8 cellular contexts compared by ENCODE assay signal in the genomic region with DNA sequence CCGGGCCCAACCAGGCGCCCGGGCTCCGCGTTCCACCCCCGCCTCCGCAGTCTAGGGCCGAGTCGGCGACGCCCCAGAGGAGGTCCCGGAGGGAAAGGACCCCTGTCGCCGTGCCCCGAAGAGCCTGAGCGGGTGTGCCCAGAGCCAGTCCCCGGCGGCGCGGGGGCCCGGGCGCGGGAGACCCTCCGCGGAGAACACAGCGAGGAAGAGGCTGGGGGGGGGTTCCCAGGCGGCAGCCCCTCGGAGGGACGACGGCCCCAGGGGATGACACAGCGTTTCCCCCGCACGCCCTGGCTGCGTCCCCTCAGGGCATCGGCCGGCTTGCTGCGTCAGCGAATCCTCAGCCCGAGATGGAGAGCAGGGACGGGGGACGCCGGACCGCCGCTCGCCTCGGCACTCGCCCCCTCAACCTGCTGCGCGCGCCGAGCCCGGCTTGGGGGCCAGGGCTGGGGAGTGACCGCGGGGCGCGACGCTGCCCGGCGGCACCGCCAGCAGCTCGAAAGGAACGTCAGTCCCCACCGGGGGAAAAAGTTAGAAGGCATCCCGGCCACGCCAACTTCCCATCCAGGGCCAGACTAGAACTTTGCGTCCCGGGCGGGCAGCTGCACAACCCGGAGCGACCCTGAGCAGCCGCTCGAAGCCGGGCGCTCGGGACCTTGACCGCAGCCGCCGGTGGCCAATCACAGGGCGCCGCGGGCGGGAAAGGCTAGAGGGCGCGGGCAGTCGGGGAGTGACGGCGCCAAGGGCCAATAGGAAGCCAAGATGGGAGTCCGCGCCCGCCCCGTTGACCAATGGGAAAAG. TPM values are rescaled to one million over a fixed set of nuclear protein-coding genes. Genes with fewer than 3 reads are reported as not detected.
A peak's percentile ranks its signal among the peaks of the same experiment; 100 is the strongest.
DNase-seq lines count a peak whose midpoint lies in the region; ATAC-seq, FAIRE-seq and TF ChIP-seq lines count a peak whose summit lies in the region.

No MANE protein-coding gene starts in this region.

- no peaks in the 10 kb centered on the region for H3K9me2 ChIP-seq in DOHH2 (replicated peaks; ENCODE audit: control insufficient read depth, low read length)
- no peaks in the 10 kb centered on the region for H3K9me2 ChIP-seq in GM23248 (ENCODE audit: insufficient read depth)

- CTCF ChIA-PET in naive thymus-derived CD4-positive, alpha-beta T cell (lab: Charles Lee): no interaction called here

- H4K20me1 ChIP-seq in DOHH2 (ENCODE audit: control insufficient read depth, insufficient read depth, low read depth, low read length) (no peaks in the 10 kb centered on the region), GM23248 (ENCODE audit: insufficient read depth) (no peaks in the 10 kb centered on the region), fibroblast of lung (ENCODE audit: control insufficient read depth, extremely low read depth, insufficient read depth, low read length) (no peaks in the 10 kb centered on the region)

- H3K4me1 ChIP-seq in DOHH2 (ENCODE audit: control insufficient read depth, low read length) (peaks cover 17% of the 10 kb centered on the region), GM23248 (ENCODE audit: insufficient read depth) (peaks cover 9% of the 10 kb centered on the region; the same call in 1 of the 2 replicates), fibroblast of lung (ENCODE audit: control insufficient read depth, extremely low read depth, insufficient read depth, low read length) (peaks cover 11% of the 10 kb centered on the region)
- peaks cover 5 to 7% of the 10 kb centered on the region in 2 donors for H3K4me1 ChIP-seq in naive thymus-derived CD4-positive, alpha-beta T cell (ENCODE audit: control insufficient read depth in 2 of 2, insufficient read depth in 2 of 2, low read length in 2 of 2)

- peak overlapping the region; percentile 99 for H3K4me2 ChIP-seq in DOHH2 (ENCODE audit: low read length)
- H3K4me2 ChIP-seq in GM23248 (ENCODE audit: unreplicated experiment): peak overlapping the region; percentile 81
- H3K4me2 ChIP-seq in fibroblast of lung (ENCODE audit: extremely low read depth, insufficient read depth, low read length): peak overlapping the region; percentile 98

- H3K4me3 ChIP-seq in DOHH2 (ENCODE audit: low read length): peak overlapping the region; percentile 100
- H3K4me3 ChIP-seq in GM23248: peak overlapping the region; percentile 78
- H3K4me3 ChIP-seq in fibroblast of lung (replicated peaks in 1 of 4; ENCODE audit: control extremely low read depth in 1 of 4, insufficient read depth in 1 of 4, low read depth in 3 of 4, low read length in 4 of 4): peak overlapping the region; percentile 66 to 95 (median 84)
- peak overlapping the region; percentile 98 for H3K4me3 ChIP-seq in naive thymus-derived CD4-positive, alpha-beta T cell (ENCODE audit: low read length)

- peak overlapping the region; percentile 87 for H3K4me3 Mint-ChIP-seq in activated T-helper 1 cell treated with anti-CD3 and anti-CD28 coated beads, Interleukin-12 subunit alpha, Interleukin-12 subunit beta, Interleukin-2, Interleukin-4 antibody, amounts not matched to agents 30 ng/mL and 10 ng/mL and 1 ng/mL, durations not matched to agents 14 hours and 24 hours and 36 hours
- H3K4me3 Mint-ChIP-seq in naive thymus-derived CD4-positive, alpha-beta T cell: peak overlapping the region; percentile 82 to 98 (median 93)
- peak overlapping the region; percentile 93 for H3K4me3 Mint-ChIP-seq in stimulated activated effector memory CD8-positive, alpha-beta T cell treated with anti-CD3 and anti-CD28 coated beads, Interleukin-12 subunit alpha, Interleukin-12 subunit beta, amount 100 ng/mL, for 72 hours

- peaks cover 27% of the 10 kb centered on the region for H3K79me2 ChIP-seq in DOHH2 (ENCODE audit: control insufficient read depth, low read length)
- H3K79me2 ChIP-seq in GM23248 (ENCODE audit: insufficient read depth): peaks cover 47% of the 10 kb centered on the region
- H3K79me2 ChIP-seq in fibroblast of lung (ENCODE audit: control insufficient read depth, insufficient read depth, low read length): peaks cover 25% of the 10 kb centered on the region

- POLR2A ChIA-PET in naive thymus-derived CD4-positive, alpha-beta T cell (lab: Charles Lee): interaction anchor here (0.9 to 1.2 kb wide), 4 partner anchors 41 to 162 kb away, joined by 4 to 5 read pairs (median 5); partner anchors contain the start of gene PRADC1

- H3K9me3 ChIP-seq in DOHH2 (ENCODE audit: control insufficient read depth, insufficient read depth, low read length) (no peaks in the 10 kb centered on the region), GM23248 (ENCODE audit: low read depth) (no peaks in the 10 kb centered on the region), KOPT-K1 (ENCODE audit: insufficient read depth, low read length, poor library complexity, severe bottlenecking) (no peaks in the 10 kb centered on the region), fibroblast of lung (ENCODE audit: control insufficient read depth, insufficient read depth, low read depth, low read length) (no peaks in the 10 kb centered on the region)
- H3K9me3 ChIP-seq in naive thymus-derived CD4-positive, alpha-beta T cell (ENCODE audit: control insufficient read depth in 2 of 3, low read length in 3 of 3): no peaks in the 10 kb centered on the region

- DNase-seq in GM23248: peak; percentile 98
- DNase-seq in RCC 7860 (ENCODE audit: low spot score): peak; percentile 91
- DNase-seq in activated T-helper 1 cell treated with anti-CD3 and anti-CD28 coated beads, Interleukin-12 subunit alpha, Interleukin-12 subunit beta, Interleukin-2, Interleukin-4 antibody, amounts not matched to agents 30 ng/mL and 10 ng/mL and 1 ng/mL, durations not matched to agents 14 hours and 24 hours and 36 hours (ENCODE audit: low spot score): peak; percentile 96
- peak; percentile 95 to 96 for DNase-seq in fibroblast of lung (ENCODE audit: low read depth in 2 of 2)
- DNase-seq in naive thymus-derived CD4-positive, alpha-beta T cell: peak; percentile 84 to 98 (median 88)
- DNase-seq in stimulated activated effector memory CD8-positive, alpha-beta T cell treated with anti-CD3 and anti-CD28 coated beads, Interleukin-12 subunit alpha, Interleukin-12 subunit beta, amount 100 ng/mL, for 72 hours (ENCODE audit: low spot score in 2 of 2): peak; percentile 99 to 100

- H3K36me3 ChIP-seq in DOHH2 (ENCODE audit: control insufficient read depth, low read length) (no peaks in the 10 kb centered on the region; the same call in 1 of the 2 replicates), GM23248 (ENCODE audit: low read depth) (no peaks in the 10 kb centered on the region), KOPT-K1 (ENCODE audit: insufficient read depth, low read length) (no peaks in the 10 kb centered on the region), fibroblast of lung (ENCODE audit: control insufficient read depth, insufficient read depth, low read length) (peaks cover 3% of the 10 kb centered on the region)
- H3K36me3 ChIP-seq in naive thymus-derived CD4-positive, alpha-beta T cell (ENCODE audit: control insufficient read depth in 2 of 3, insufficient read depth in 3 of 3, low read length in 3 of 3): peaks cover 0 to 6% (median 0%) of the 10 kb centered on the region in 3 experiments

- H3K9me3 Mint-ChIP-seq in activated T-helper 1 cell treated with anti-CD3 and anti-CD28 coated beads, Interleukin-12 subunit alpha, Interleukin-12 subunit beta, Interleukin-2, Interleukin-4 antibody, amounts not matched to agents 30 ng/mL and 10 ng/mL and 1 ng/mL, durations not matched to agents 14 hours and 24 hours and 36 hours: no peaks in the 10 kb centered on the region
- H3K9me3 Mint-ChIP-seq in naive thymus-derived CD4-positive, alpha-beta T cell: peaks cover 0 to 3% (median 0%) of the 10 kb centered on the region in 11 donors
- no peaks in the 10 kb centered on the region for H3K9me3 Mint-ChIP-seq in stimulated activated effector memory CD8-positive, alpha-beta T cell treated with anti-CD3 and anti-CD28 coated beads, Interleukin-12 subunit alpha, Interleukin-12 subunit beta, amount 100 ng/mL, for 72 hours

- H3K4me1 Mint-ChIP-seq in activated T-helper 1 cell treated with anti-CD3 and anti-CD28 coated beads, Interleukin-12 subunit alpha, Interleukin-12 subunit beta, Interleukin-2, Interleukin-4 antibody, amounts not matched to agents 30 ng/mL and 10 ng/mL and 1 ng/mL, durations not matched to agents 14 hours and 24 hours and 36 hours (ENCODE audit: low read depth): peaks cover 32% of the 10 kb centered on the region
- H3K4me1 Mint-ChIP-seq in naive thymus-derived CD4-positive, alpha-beta T cell: peaks cover 14 to 42% (median 28%) of the 10 kb centered on the region in 7 donors
- peaks cover 32% of the 10 kb centered on the region for H3K4me1 Mint-ChIP-seq in stimulated activated effector memory CD8-positive, alpha-beta T cell treated with anti-CD3 and anti-CD28 coated beads, Interleukin-12 subunit alpha, Interleukin-12 subunit beta, amount 100 ng/mL, for 72 hours

- peak overlapping the region; percentile 90 for H3K27ac Mint-ChIP-seq in activated T-helper 1 cell treated with anti-CD3 and anti-CD28 coated beads, Interleukin-12 subunit alpha, Interleukin-12 subunit beta, Interleukin-2, Interleukin-4 antibody, amounts not matched to agents 30 ng/mL and 10 ng/mL and 1 ng/mL, durations not matched to agents 14 hours and 24 hours and 36 hours
- peak overlapping the region; percentile 86 to 96 (median 94) for H3K27ac Mint-ChIP-seq in naive thymus-derived CD4-positive, alpha-beta T cell
- peak overlapping the region; percentile 96 for H3K27ac Mint-ChIP-seq in stimulated activated effector memory CD8-positive, alpha-beta T cell treated with anti-CD3 and anti-CD28 coated beads, Interleukin-12 subunit alpha, Interleukin-12 subunit beta, amount 100 ng/mL, for 72 hours

- peak; percentile 38 for FAIRE-seq in RCC 7860 (lab: Jason Lieb, UNC)

- H3K9ac ChIP-seq in GM23248 (peak overlapping the region; percentile 89), fibroblast of lung (ENCODE audit: insufficient read depth, low read length) (peak overlapping the region; percentile 88)

- ATAC-seq in naive thymus-derived CD4-positive, alpha-beta T cell: peak; percentile 93
- peak; percentile 92 for ATAC-seq in stimulated activated effector memory CD8-positive, alpha-beta T cell treated with anti-CD3 and anti-CD28 coated beads, Interleukin-12 subunit alpha, Interleukin-12 subunit beta, amount 100 ng/mL, for 72 hours

- H2AFZ ChIP-seq in GM23248 (peak overlapping the region; percentile 77), fibroblast of lung (ENCODE audit: low read length) (peak overlapping the region; percentile 69)

- peaks cover 20% of the 10 kb centered on the region for H3K27me3 Mint-ChIP-seq in activated T-helper 1 cell treated with anti-CD3 and anti-CD28 coated beads, Interleukin-12 subunit alpha, Interleukin-12 subunit beta, Interleukin-2, Interleukin-4 antibody, amounts not matched to agents 30 ng/mL and 10 ng/mL and 1 ng/mL, durations not matched to agents 14 hours and 24 hours and 36 hours (ENCODE audit: insufficient read depth)
- peaks cover 0 to 18% (median 0%) of the 10 kb centered on the region in 5 donors for H3K27me3 Mint-ChIP-seq in naive thymus-derived CD4-positive, alpha-beta T cell

- WGBS in GM23248 (ENCODE audit: low coverage in 1 of 2, low lambda C conversion rate in 2 of 2, missing lambda C conversion rate in 2 of 2), 2 experiments: 1% methylated on average over 38 to 77 of the region's 91 CpGs

- H3K27ac ChIP-seq in DOHH2 (ENCODE audit: low read depth, low read length) (peak overlapping the region; percentile 64), GM23248 (peak overlapping the region; percentile 83), KOPT-K1 (ENCODE audit: low read depth, low read length, poor library complexity, severe bottlenecking) (peak overlapping the region; percentile 83), fibroblast of lung (ENCODE audit: insufficient read depth, low read length) (peak overlapping the region; percentile 89)
- H3K27ac ChIP-seq in naive thymus-derived CD4-positive, alpha-beta T cell (ENCODE audit: low read depth, low read length): peak overlapping the region; percentile 81

- H3K36me3 Mint-ChIP-seq in activated T-helper 1 cell treated with anti-CD3 and anti-CD28 coated beads, Interleukin-12 subunit alpha, Interleukin-12 subunit beta, Interleukin-2, Interleukin-4 antibody, amounts not matched to agents 30 ng/mL and 10 ng/mL and 1 ng/mL, durations not matched to agents 14 hours and 24 hours and 36 hours (ENCODE audit: low read depth): peaks cover 10% of the 10 kb centered on the region
- peaks cover 0 to 4% (median 0%) of the 10 kb centered on the region in 5 donors for H3K36me3 Mint-ChIP-seq in naive thymus-derived CD4-positive, alpha-beta T cell
- H3K36me3 Mint-ChIP-seq in stimulated activated effector memory CD8-positive, alpha-beta T cell treated with anti-CD3 and anti-CD28 coated beads, Interleukin-12 subunit alpha, Interleukin-12 subunit beta, amount 100 ng/mL, for 72 hours: peaks cover 27% of the 10 kb centered on the region

- in situ Hi-C loops in GM23248 (cut with MboI): no loop called here

- peaks cover 9% of the 10 kb centered on the region; the same call in 1 of the 2 replicates for H3K27me3 ChIP-seq in DOHH2 (ENCODE audit: control insufficient read depth, low read length)
- H3K27me3 ChIP-seq in GM23248 (replicated peaks; ENCODE audit: insufficient read depth): no peaks in the 10 kb centered on the region
- H3K27me3 ChIP-seq in fibroblast of lung (ENCODE audit: control insufficient read depth, insufficient read depth, low read length): no peaks in the 10 kb centered on the region
- no peaks in the 10 kb centered on the region for H3K27me3 ChIP-seq in naive thymus-derived CD4-positive, alpha-beta T cell (ENCODE audit: control insufficient read depth in 2 of 2, insufficient read depth in 2 of 2, low read length in 2 of 2)

- TF ChIP-seq CTCF in DOHH2 (IDR thresholded peaks at IDR 0.05; ENCODE audit: low read depth, low read length, poor library complexity, severe bottlenecking): no peak
- TF ChIP-seq CTCF in fibroblast of lung (conservative IDR thresholded peaks at IDR 0.05 in 1 of 2, IDR thresholded peaks at IDR 0.05 in 1 of 2; ENCODE audit: low read depth in 1 of 2, low read length in 2 of 2): no peak

- H3F3A ChIP-seq in DOHH2 (ENCODE audit: control insufficient read depth, insufficient read depth) (no peaks in the 10 kb centered on the region; the same call in 1 of the 2 replicates), GM23248 (ENCODE audit: insufficient read depth) (peaks cover 5% of the 10 kb centered on the region)

- intact Hi-C loops in activated T-helper 1 cell treated with anti-CD3 and anti-CD28 coated beads, Interleukin-12 subunit alpha, Interleukin-12 subunit beta, Interleukin-2, Interleukin-4 antibody, amounts not matched to agents 30 ng/mL and 10 ng/mL and 1 ng/mL, durations not matched to agents 14 hours and 24 hours and 36 hours (cut with micrococcal nuclease): loop anchor here (1.0 to 5.0 kb wide), 12 partner anchors 14 to 1384 kb away; partner anchors contain the start of genes EGR4, INO80B, PRADC1 and SMYD5
- intact Hi-C loops in naive thymus-derived CD4-positive, alpha-beta T cell (cut with micrococcal nuclease): loop anchor here (1.0 to 5.0 kb wide), 21 partner anchors 14 to 1941 kb away; partner anchors contain the start of genes ALMS1 (in 2 of the 2), CCT7 (in 2 of the 2), SMYD5 (in 2 of the 2) and EGR4 (in 1 of the 2)

RNA-seq across cellular contexts. Expression of gene SFXN5, which starts 0.7 kb away (rescaled TPM):
- 16.4 and 17.1 TPM in 2 replicates for total RNA-seq in GM23248 (2014; rRNA removed; shearing (Covaris generic))
- polyA plus RNA-seq in GM23248 (2016; fragmentation: Nextera tagmentation; extraction: Ambion mirVana) (7.3 and 10.0 TPM in 2 replicates), fibroblast of lung (5.8 and 11.0 TPM in 2 replicates)
- 9.5 and 12.0 TPM in 2 replicates for total RNA-seq in activated T-helper 1 cell treated with anti-CD3 and anti-CD28 coated beads, Interleukin-12 subunit alpha, Interleukin-12 subunit beta, Interleukin-2, Interleukin-4 antibody, amounts not matched to agents 30 ng/mL and 10 ng/mL and 1 ng/mL, durations not matched to agents 14 hours and 24 hours and 36 hours
- 10.0 and 13.9 TPM in 2 replicates for total RNA-seq in fibroblast of lung
- polyA plus RNA-seq in fibroblast of lung (2012): 5.7 and 11.0 TPM in 2 replicates
- 14.8 and 24.7 TPM in 2 replicates for polyA minus RNA-seq in fibroblast of lung (ENCODE audit: low replicate concordance)
- 10 to 100 TPM in 3 of 5 experiments, 1 to 10 TPM in 2; 8.8 to 17.4 (median 10.9) TPM for total RNA-seq in naive thymus-derived CD4-positive, alpha-beta T cell
- polyA plus RNA-seq in naive thymus-derived CD4-positive, alpha-beta T cell: 1 to 10 TPM; 2.2 to 4.4 TPM

RNA-seq across cellular contexts. Expression of gene RAB11FIP5, which starts 41.9 kb away (rescaled TPM):
- total RNA-seq in GM23248 (2014; rRNA removed; shearing (Covaris generic)): 71.9 and 76.6 TPM in 2 replicates
- polyA plus RNA-seq in GM23248 (2016; fragmentation: Nextera tagmentation; extraction: Ambion mirVana): 34.4 and 35.0 TPM in 2 replicates
- 12.1 and 12.9 TPM in 2 replicates for total RNA-seq in activated T-helper 1 cell treated with anti-CD3 and anti-CD28 coated beads, Interleukin-12 subunit alpha, Interleukin-12 subunit beta, Interleukin-2, Interleukin-4 antibody, amounts not matched to agents 30 ng/mL and 10 ng/mL and 1 ng/mL, durations not matched to agents 14 hours and 24 hours and 36 hours
- total RNA-seq in fibroblast of lung: 22.3 and 35.0 TPM in 2 replicates
- 27.7 TPM in 2 replicates for polyA plus RNA-seq in fibroblast of lung
- 29.7 and 35.4 TPM in 2 replicates for polyA plus RNA-seq in fibroblast of lung (2012)
- polyA minus RNA-seq in fibroblast of lung (ENCODE audit: low replicate concordance): 68.2 and 91.5 TPM in 2 replicates
- total RNA-seq in naive thymus-derived CD4-positive, alpha-beta T cell: 10 to 100 TPM in 3 of 5 experiments, 1 to 10 TPM in 2; 8.6 to 13.2 (median 11.2) TPM
- 10 to 100 TPM in 1 of 2 donors, 1 to 10 TPM in 1; 5.6 to 12.0 TPM for polyA plus RNA-seq in naive thymus-derived CD4-positive, alpha-beta T cell

Comparison
In these comparisons a context has a peak if more than half of its experiments do, and no peak if none do; other contexts are left out.
1. Peak in every context shown above with its lines: DNase-seq, ATAC-seq, H3K4me3 ChIP-seq and H3K27ac ChIP-seq.